Comparison of ENCODE assay signal across 15 cellular contexts in the genomic region with DNA sequence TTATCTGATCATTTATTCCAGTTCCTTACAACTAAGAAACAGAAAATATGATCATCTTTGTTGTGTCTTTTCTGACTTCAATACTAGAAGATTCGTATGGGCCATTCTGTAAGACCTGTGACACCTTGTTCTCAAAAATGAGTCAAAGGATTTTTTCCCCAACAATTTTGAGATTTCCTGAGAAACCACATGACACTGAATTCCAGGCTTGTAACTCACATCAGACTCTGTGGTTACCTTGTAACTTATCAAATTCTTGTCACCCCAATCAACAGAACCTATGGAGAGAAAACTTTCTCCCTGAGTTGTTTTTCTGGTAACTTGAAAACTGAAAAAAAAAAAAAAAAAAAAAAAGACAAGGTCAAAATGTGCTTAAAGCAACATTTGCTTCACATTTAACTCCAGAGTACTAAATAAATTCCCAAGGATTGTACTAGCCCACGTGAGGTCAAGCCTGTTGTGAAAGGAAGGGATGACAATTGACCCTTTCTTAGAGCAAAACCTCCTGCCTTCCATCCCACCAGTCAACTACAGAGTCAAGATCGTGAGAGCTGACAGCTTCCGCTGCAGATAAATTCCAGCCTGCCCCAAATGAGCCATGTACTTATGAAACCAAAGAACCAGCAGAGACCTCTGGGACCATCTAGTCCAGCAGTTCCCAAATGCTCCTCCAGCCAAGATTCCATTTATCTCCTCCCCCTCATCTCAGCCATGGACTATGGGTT.
A peak's percentile ranks its signal among the peaks of the same experiment; 100 is the strongest.
DNase-seq lines count a peak whose midpoint lies in the region; ATAC-seq and TF ChIP-seq lines count a peak whose summit lies in the region.
"Had no signal": no experiment of that assay in that cellular context is flagged by ENCODE, and none has a peak within 500 bp of the region (broad histone marks: within the 10 kb centered on the region; RNA-seq: fewer than 3 reads in every experiment).

No MANE protein-coding gene starts in this region.

- H4K8ac ChIP-seq in IMR-90 (ENCODE audit: low read depth in 2 of 2, low read length in 2 of 2) = peak overlapping the region; percentile 27 to 78; a peak in 3 of 4 replicates

- H3K9ac ChIP-seq in IMR-90 (ENCODE audit: low read depth, low read length) = no peak overlapping the region

- H2BK15ac ChIP-seq in IMR-90 (ENCODE audit: low read depth, low read length) = peak overlapping the region; percentile 72; the same call in 1 of the 3 replicates

- TF ChIP-seq CTCF in AG04449 (IDR thresholded peaks at IDR 0.05; ENCODE audit: insufficient read depth, low read length, missing control alignments) (no peak), IMR-90 (conservative IDR thresholded peaks at IDR 0.05; ENCODE audit: low read depth, low read length) (no peak), cardiac fibroblast (IDR thresholded peaks at IDR 0.05; ENCODE audit: low read depth, low read length) (no peak)

- no CpG with 5 or more reads among the region's 4 CpGs for whole genome bisulfite sequencing in IMR-90 (ENCODE audit: extremely low coverage in 2 of 2, insufficient read length in 1 of 2), 2 experiments

- H4K20me1 ChIP-seq in IMR-90 (ENCODE audit: insufficient read depth, low read length) = no peaks in the 10 kb centered on the region

- CTCF ChIA-PET in AG04449 (lab: Yijun Ruan, JAX) (interaction anchor here (0.7 to 1.5 kb wide), 4 partner anchors 9 to 237 kb away, joined by 3 read pairs; no protein-coding TSS in a partner anchor), IMR-90 (lab: Yijun Ruan, JAX) (no interaction called here)

- peak overlapping the region; percentile 93; the same call in 1 of the 2 replicates for H3K23ac ChIP-seq in IMR-90 (ENCODE audit: low read depth, low read length)

- peak overlapping the region; percentile 87 for H4K91ac ChIP-seq in IMR-90 (ENCODE audit: insufficient read depth, low read depth, low read length)

- peak overlapping the region; percentile 16; the same call in 1 of the 2 replicates for H3K18ac ChIP-seq in IMR-90 (ENCODE audit: low read depth, low read length)

- no peak overlapping the region for H3K4me3 ChIP-seq in AG04449 (ENCODE audit: low read depth, low read length)
- H3K4me3 ChIP-seq in IMR-90 (ENCODE audit: insufficient read depth, low read depth, low read length) = no peak overlapping the region
- H3K4me3 ChIP-seq in cardiac fibroblast (replicated peaks in 1 of 2; ENCODE audit: low read depth in 2 of 2, low read length in 2 of 2) = no peak overlapping the region
- H3K4me3 ChIP-seq: hepatocyte had no signal

- H2BK20ac ChIP-seq in IMR-90 (ENCODE audit: low read depth, low read length) = peak overlapping the region; percentile 91

- BruUV-seq in IMR-90 (replicated peaks; lab: Mats Ljungman, UMichigan) = no TSS peak

- no peaks in the 10 kb centered on the region for H3K79me1 ChIP-seq in IMR-90 (ENCODE audit: low read depth in 1 of 2, low read length in 2 of 2)

- H4K5ac ChIP-seq in IMR-90 (ENCODE audit: low read depth, low read length) = peak overlapping the region; percentile 57; the same call in 1 of the 2 replicates

- no peaks in the 10 kb centered on the region for H3K27me3 ChIP-seq in IMR-90 (ENCODE audit: control insufficient read depth, insufficient read depth, low read length)
- H3K27me3 ChIP-seq: hepatocyte had no signal

- H3K4ac ChIP-seq in IMR-90 (ENCODE audit: low read depth, low read length) = peak overlapping the region; percentile 83

- no peak for TF ChIP-seq POLR2A in IMR-90 (IDR thresholded peaks at IDR 0.05; ENCODE audit: low read depth, low read length)

- peak overlapping the region; percentile 36 for H2AK5ac ChIP-seq in IMR-90 (ENCODE audit: low read depth, low read length)

- in situ Hi-C loops in IMR-90 (cut with MboI; ENCODE audit: low sequenced_read_pairs) = no loop called here

- dilution Hi-C loops in IMR-90 (cut with HindIII; ENCODE audit: low sequenced_read_pairs, unreplicated experiment) = no loop called here

- no peak for TF ChIP-seq RAD21 in IMR-90 (IDR thresholded peaks at IDR 0.05; ENCODE audit: low read length)

- no peaks in the 10 kb centered on the region for H3K9me3 ChIP-seq in IMR-90 (ENCODE audit: control insufficient read depth, insufficient read depth, low read length)

- peak overlapping the region; percentile 78 for H2BK5ac ChIP-seq in IMR-90 (ENCODE audit: low read depth, low read length, poor library complexity, severe bottlenecking)

- peak overlapping the region; percentile 84 for H3K14ac ChIP-seq in IMR-90 (replicated peaks; ENCODE audit: low read depth, low read length)

- H3K27ac ChIP-seq in IMR-90 (ENCODE audit: insufficient read depth, low read length) = no peak overlapping the region
- H3K27ac ChIP-seq: hepatocyte had no signal

- peak overlapping the region; percentile 3; the same call in 1 of the 2 replicates for H3K4me2 ChIP-seq in IMR-90 (ENCODE audit: low read depth, low read length)
- H3K4me2 ChIP-seq: hepatocyte had no signal

- no peaks in the 10 kb centered on the region for H3K36me3 ChIP-seq in IMR-90 (ENCODE audit: control insufficient read depth, insufficient read depth, low read length)

- peak overlapping the region; percentile 80 for H2AFZ ChIP-seq in IMR-90 (replicated peaks; ENCODE audit: low read length, poor library complexity)
- H2AFZ ChIP-seq: hepatocyte had no signal

- 0 out of 2 replicates have a peak, but pooled peaks cover 3% of the 10 kb centered on the region for H3K9me1 ChIP-seq in IMR-90 (ENCODE audit: insufficient read depth, low read length)

- H3K4me1 ChIP-seq in IMR-90 (ENCODE audit: control insufficient read depth, insufficient read depth, low read length) = peaks cover 5% of the 10 kb centered on the region

- intact Hi-C loops in IMR-90 (cut with micrococcal nuclease) = no loop called here

- H3K56ac ChIP-seq in IMR-90 (ENCODE audit: extremely low read depth, insufficient read depth, low read length) = no peak overlapping the region

- H2AK9ac ChIP-seq in IMR-90 (replicated peaks; ENCODE audit: low read depth, low read length, poor library complexity) = no peak overlapping the region

- ATAC-seq in IMR-90 (ENCODE audit: low read depth) (peak; percentile 48; the same call in 1 of the 2 replicates), HG02970 (IDR thresholded peaks at IDR 0.05; ENCODE audit: low FRiP score, unreplicated experiment) (no peak)
- ATAC-seq: T-cell had no signal

- peak; percentile 59 for DNase-seq in AG04449 (ENCODE audit: low read depth, low spot score)
- peak; percentile 84 for DNase-seq in IMR-90
- DNase-seq in cardiac fibroblast (ENCODE audit: low read depth in 2 of 2) = peak; percentile 92 to 97
- DNase-seq in iris pigment epithelial cell (ENCODE audit: low read depth) = peak; percentile 94
- no peak for DNase-seq in OCI-M1 (lab: John Stamatoyannopoulos, UW)
- no peak for DNase-seq in NCI-H1048 (lab: John Stamatoyannopoulos, UW)
- DNase-seq in SK-N-DZ (ENCODE audit: low spot score) = no peak
- DNase-seq: activated CD4-positive, alpha-beta T cell treated with anti-CD3 and anti-CD28 coated beads, Interleukin-2, amount 50 U/mL, for 1 hour; effector CD4-positive, alpha-beta T cell; midbrain; NCI-H1092; NCI-H82; T-cell had no signal

- H2BK120ac ChIP-seq in IMR-90 (ENCODE audit: low read depth, low read length) = peak overlapping the region; percentile 92

- POLR2A ChIA-PET in AG04449 (lab: Yijun Ruan, JAX) (no interaction called here), IMR-90 (lab: Charles Lee; ENCODE audit: unreplicated experiment) (no interaction called here)

TF ChIP-seq in IMR-90, 13 proteins besides CTCF, POLR2A, EP300 and RAD21:
- TF ChIP-seq FOS (IDR thresholded peaks at IDR 0.05; ENCODE audit: low read depth, low read length) = peak; percentile 33; the same call in 1 of the 2 replicates
- TF ChIP-seq MAZ (IDR thresholded peaks at IDR 0.05; ENCODE audit: borderline replicate concordance, low read depth, low read length) = no peak
- TF ChIP-seq, protein P1, sequence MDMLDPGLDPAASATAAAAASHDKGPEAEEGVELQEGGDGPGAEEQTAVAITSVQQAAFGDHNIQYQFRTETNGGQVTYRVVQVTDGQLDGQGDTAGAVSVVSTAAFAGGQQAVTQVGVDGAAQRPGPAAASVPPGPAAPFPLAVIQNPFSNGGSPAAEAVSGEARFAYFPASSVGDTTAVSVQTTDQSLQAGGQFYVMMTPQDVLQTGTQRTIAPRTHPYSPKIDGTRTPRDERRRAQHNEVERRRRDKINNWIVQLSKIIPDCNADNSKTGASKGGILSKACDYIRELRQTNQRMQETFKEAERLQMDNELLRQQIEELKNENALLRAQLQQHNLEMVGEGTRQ (IDR thresholded peaks at IDR 0.05; ENCODE audit: low read depth, low read length) = peak; percentile 29; the same call in 1 of the 2 replicates

Comparison
In these comparisons a context has a peak if more than half of its experiments do, and no peak if none do; other contexts are left out.
1. DNase-seq: peak in AG04449 (single experiment), IMR-90 (single experiment), cardiac fibroblast (2 of 2) and iris pigment epithelial cell (single experiment); none in OCI-M1 (single experiment), NCI-H1048 (single experiment) and SK-N-DZ (single experiment).